Comparison of ENCODE assay signal across 29 cellular contexts in genomic region chr4:35926753-35927152, GRCh38.
DNase-seq lines count a peak whose midpoint lies in the region; ATAC-seq and TF ChIP-seq lines count a peak whose summit lies in the region.
"Had no signal": no experiment of that assay in that cellular context is flagged by ENCODE, and none has a peak within 500 bp of the region (broad histone marks: within the 10 kb centered on the region; RNA-seq: fewer than 3 reads in every experiment).

No MANE protein-coding gene starts in this region.

- 66% methylated on average over 3 of the region's 3 CpGs for WGBS in right lobe of liver (ENCODE audit: insufficient coverage, low coverage, low lambda C conversion rate, missing lambda C conversion rate)

- intact Hi-C loops in right lobe of liver (cut with DNase I) = no loop called here

- H3K9me3 ChIP-seq in neural cell (ENCODE audit: low read length) (no peaks in the 10 kb centered on the region), right lobe of liver (no peaks in the 10 kb centered on the region)
- H3K9me3 ChIP-seq: A549; BE2C; BLaER1; BLaER1 treated with 17β-estradiol and CSF1 and Interleukin-3, amounts not matched to agents 10 nM and 100 nM; Caco-2 had no signal

- TF ChIP-seq EP300 in neural cell (conservative IDR thresholded peaks at IDR 0.05; ENCODE audit: poor library complexity, severe bottlenecking) = peak; percentile 91

- H2AFZ ChIP-seq in neural cell (ENCODE audit: low read depth, low read length) = no peak overlapping the region

- H3K4me1 ChIP-seq in right lobe of liver = no peaks in the 10 kb centered on the region
- H3K4me1 ChIP-seq: A549; BE2C; BLaER1; BLaER1 treated with 17β-estradiol and CSF1 and Interleukin-3, amounts not matched to agents 10 nM and 100 nM; Caco-2 had no signal

- no peaks in the 10 kb centered on the region for H3K9me2 ChIP-seq in neural cell (ENCODE audit: insufficient read depth, low read length)

- no peak for TF ChIP-seq RAD21 in neural cell (conservative IDR thresholded peaks at IDR 0.05)

- H3K27me3 ChIP-seq in neural cell (ENCODE audit: insufficient read depth, low read depth, low read length) (no peaks in the 10 kb centered on the region), right lobe of liver (no peaks in the 10 kb centered on the region)
- H3K27me3 ChIP-seq: BE2C; BLaER1; BLaER1 treated with 17β-estradiol and CSF1 and Interleukin-3, amounts not matched to agents 10 nM and 100 nM had no signal

- no peaks in the 10 kb centered on the region for H3K79me2 ChIP-seq in neural cell (replicated peaks; ENCODE audit: insufficient read depth, low read length)

- H3K27ac ChIP-seq in neural cell (ENCODE audit: low read length) (no peak overlapping the region), right lobe of liver (no peak overlapping the region)
- H3K27ac ChIP-seq: 22Rv1; A549; BLaER1; BLaER1 treated with 17β-estradiol and CSF1 and Interleukin-3, amounts not matched to agents 10 nM and 100 nM; C4-2B had no signal

- no peaks in the 10 kb centered on the region for H3F3A ChIP-seq in neural cell (ENCODE audit: insufficient read depth, low read length, poor library complexity, severe bottlenecking)

- TF ChIP-seq POLR2A in right lobe of liver (IDR thresholded peaks at IDR 0.05) = no peak

- H3K4me3 ChIP-seq in neural cell (ENCODE audit: low read length) (no peak overlapping the region), right lobe of liver (no peak overlapping the region)
- H3K4me3 ChIP-seq: A549; BLaER1; BLaER1 treated with 17β-estradiol and CSF1 and Interleukin-3, amounts not matched to agents 10 nM and 100 nM had no signal

- H3K36me3 ChIP-seq in neural cell (ENCODE audit: insufficient read depth, low read length) = no peaks in the 10 kb centered on the region
- no peaks in the 10 kb centered on the region for H3K36me3 ChIP-seq in right lobe of liver
- H3K36me3 ChIP-seq: BE2C; BLaER1; BLaER1 treated with 17β-estradiol and CSF1 and Interleukin-3, amounts not matched to agents 10 nM and 100 nM had no signal

- H4K20me1 ChIP-seq in neural cell (ENCODE audit: insufficient read depth) = no peaks in the 10 kb centered on the region
- H4K20me1 ChIP-seq: BLaER1; BLaER1 treated with 17β-estradiol and CSF1 and Interleukin-3, amounts not matched to agents 10 nM and 100 nM had no signal

- TF ChIP-seq CTCF in neural cell (IDR thresholded peaks at IDR 0.05; ENCODE audit: poor library complexity, severe bottlenecking) (no peak), right lobe of liver (IDR thresholded peaks at IDR 0.05) (no peak)

- peak; percentile 4 for DNase-seq in retina
- DNase-seq in right lobe of liver = no peak
- no peak for DNase-seq in activated CD8-positive, alpha-beta memory T cell treated with anti-CD3 and anti-CD28 coated beads, Interleukin-2, amount 50 U/mL, for 48 hours
- DNase-seq: 8988T; ACHN; AML-193; BE2C; C1 segment of cervical spinal cord; Caco-2; Calu3; CD4-positive, alpha-beta memory T cell; CD4-positive, alpha-beta T cell; CD4-positive, CD25-positive, alpha-beta regulatory T cell; CD8-positive, alpha-beta memory T cell; CD8-positive, alpha-beta T cell; COR-L47; DMS 273 treated with DMSO at 0.1 percent for 48 hours; DMS153; DMS53; DMS79; DMS79 treated with DMSO at 0.1 percent for 48 hours; DND-41; EL had no signal

- H3K4me2 ChIP-seq in neural cell (ENCODE audit: low read length) = no peak overlapping the region
- H3K4me2 ChIP-seq: A549; BLaER1; BLaER1 treated with 17β-estradiol and CSF1 and Interleukin-3, amounts not matched to agents 10 nM and 100 nM had no signal

- no peak overlapping the region for H3K9ac ChIP-seq in neural cell (ENCODE audit: low read length)
- H3K9ac ChIP-seq: BLaER1; BLaER1 treated with 17β-estradiol and CSF1 and Interleukin-3, amounts not matched to agents 10 nM and 100 nM had no signal

- no peak for ATAC-seq in right lobe of liver
- ATAC-seq: A549; CD8-positive, alpha-beta T cell had no signal

TF ChIP-seq in neural cell, 6 proteins besides CTCF, POLR2A, EP300 and RAD21:
- TF ChIP-seq SMC3 (conservative IDR thresholded peaks at IDR 0.05; ENCODE audit: poor library complexity) (peak; percentile 3), TAF1 (IDR thresholded peaks at IDR 0.05; ENCODE audit: low read depth) (no peak), POLR2AphosphoS5 (IDR thresholded peaks at IDR 0.05) (peak; percentile 83), REST (IDR thresholded peaks at IDR 0.05; ENCODE audit: borderline replicate concordance) (peak; percentile 34), MXI1 (conservative IDR thresholded peaks at IDR 0.05; ENCODE audit: poor library complexity, severe bottlenecking) (no peak)
